ENCODE assay signal across 17 cellular contexts in genomic region chr19:2451138-2451537, GRCh38. TPM values are rescaled to one million over a fixed set of nuclear protein-coding genes. Genes with fewer than 3 reads are reported as not detected.
DNase-seq lines count a peak whose midpoint lies in the region; ATAC-seq and TF ChIP-seq lines count a peak whose summit lies in the region.
"Had no signal": no experiment of that assay in that cellular context is flagged by ENCODE, and none has a peak within 500 bp of the region (broad histone marks: within the 10 kb centered on the region; RNA-seq: fewer than 3 reads in every experiment).

No MANE protein-coding gene starts in this region.

- peaks cover 86% of the 10 kb centered on the region for H3K4me1 ChIP-seq in BLaER1
- H3K4me1 ChIP-seq in HEK293 (ENCODE audit: control insufficient read depth, insufficient read depth, low read length) = peaks cover 2% of the 10 kb centered on the region; the same call in 1 of the 2 replicates
- peaks cover 5 to 8% of the 10 kb centered on the region in 2 donors for H3K4me1 ChIP-seq in neuronal stem cell (ENCODE audit: control insufficient read depth in 2 of 2, insufficient read depth in 1 of 2, low read depth in 1 of 2, low read length in 2 of 2)
- peaks cover 7 to 18% (median 9%) of the 10 kb centered on the region in 3 donors for H3K4me1 ChIP-seq in esophagus squamous epithelium
- peaks cover 11 to 18% (median 16%) of the 10 kb centered on the region in 4 donors for H3K4me1 ChIP-seq in esophagus muscularis mucosa

- H4K91ac ChIP-seq in neuronal stem cell (ENCODE audit: low read depth, low read length, poor library complexity) = no peak overlapping the region

- H3K18ac ChIP-seq in neuronal stem cell (ENCODE audit: low read length) = no peak overlapping the region

- H3K27me3 Mint-ChIP-seq in activated T-helper 1 cell treated with anti-CD3 and anti-CD28 coated beads, Interleukin-12 subunit alpha, Interleukin-12 subunit beta, Interleukin-2, Interleukin-4 antibody, amounts not matched to agents 30 ng/mL and 10 ng/mL and 1 ng/mL, durations not matched to agents 14 hours and 24 hours and 36 hours (ENCODE audit: insufficient read depth) = no peaks in the 10 kb centered on the region
- H3K27me3 Mint-ChIP-seq: B cell; CD4-positive, CD25-positive, alpha-beta regulatory T cell; CD8-positive, alpha-beta memory T cell had no signal

- no peaks in the 10 kb centered on the region for H3K9me3 ChIP-seq in BLaER1
- no peaks in the 10 kb centered on the region for H3K9me3 ChIP-seq in HEK293 (ENCODE audit: control insufficient read depth, insufficient read depth, low read depth, low read length)
- H3K9me3 ChIP-seq in neuronal stem cell (replicated peaks in 1 of 2; ENCODE audit: control insufficient read depth in 2 of 2, insufficient read depth in 1 of 2, low read depth in 1 of 2, low read length in 2 of 2) = no peaks in the 10 kb centered on the region
- no peaks in the 10 kb centered on the region for H3K9me3 ChIP-seq in esophagus squamous epithelium
- H3K9me3 ChIP-seq in esophagus muscularis mucosa = no peaks in the 10 kb centered on the region

- CTCF ChIA-PET in HEK293 (lab: Yijun Ruan, JAX) = no interaction called here

- no peak overlapping the region for H2AFZ ChIP-seq in neuronal stem cell (ENCODE audit: low read length)
- H2AFZ ChIP-seq: GM23248 had no signal

- no peak for TF ChIP-seq POLR2A in esophagus squamous epithelium (IDR thresholded peaks at IDR 0.05)
- no peak for TF ChIP-seq POLR2A in esophagus muscularis mucosa (IDR thresholded peaks at IDR 0.05; ENCODE audit: low read depth)

- peaks cover 58% of the 10 kb centered on the region for H3K79me1 ChIP-seq in neuronal stem cell (ENCODE audit: low read depth, low read length)

- no peak overlapping the region for H3K4me3 Mint-ChIP-seq in activated T-helper 1 cell treated with anti-CD3 and anti-CD28 coated beads, Interleukin-12 subunit alpha, Interleukin-12 subunit beta, Interleukin-2, Interleukin-4 antibody, amounts not matched to agents 30 ng/mL and 10 ng/mL and 1 ng/mL, durations not matched to agents 14 hours and 24 hours and 36 hours
- H3K4me3 Mint-ChIP-seq: B cell; CD8-positive, alpha-beta memory T cell; HFFc6 had no signal

- H3K9ac ChIP-seq in BLaER1 = no peak overlapping the region
- no peak overlapping the region for H3K9ac ChIP-seq in neuronal stem cell (ENCODE audit: low read depth, low read length, poor library complexity)
- H3K9ac ChIP-seq: GM23248 had no signal

- H3K4ac ChIP-seq in neuronal stem cell (ENCODE audit: low read length) = no peak overlapping the region

- H3K27ac ChIP-seq in BLaER1 (no peak overlapping the region), HEK293 (ENCODE audit: extremely low read depth, low read depth, low read length) (no peak overlapping the region), neuronal stem cell (replicated peaks; ENCODE audit: low read length) (no peak overlapping the region), esophagus squamous epithelium (no peak overlapping the region), esophagus muscularis mucosa (replicated peaks in 1 of 4) (no peak overlapping the region)
- H3K27ac ChIP-seq: GM23248 had no signal

- no peaks in the 10 kb centered on the region for H3K9me3 Mint-ChIP-seq in activated T-helper 1 cell treated with anti-CD3 and anti-CD28 coated beads, Interleukin-12 subunit alpha, Interleukin-12 subunit beta, Interleukin-2, Interleukin-4 antibody, amounts not matched to agents 30 ng/mL and 10 ng/mL and 1 ng/mL, durations not matched to agents 14 hours and 24 hours and 36 hours
- H3K9me3 Mint-ChIP-seq: CD4-positive, CD25-positive, alpha-beta regulatory T cell; CD8-positive, alpha-beta memory T cell; HFFc6 had no signal

- H3K36me3 ChIP-seq in BLaER1 = peaks cover 49% of the 10 kb centered on the region
- H3K36me3 ChIP-seq in HEK293 (ENCODE audit: control insufficient read depth in 2 of 2, insufficient read depth in 1 of 2, low read length in 2 of 2) = peaks cover 4 to 49% of the 10 kb centered on the region in 2 experiments; a peak in 2 of 3 replicates
- H3K36me3 ChIP-seq in neuronal stem cell (replicated peaks in 1 of 2; ENCODE audit: control insufficient read depth in 2 of 2, insufficient read depth in 2 of 2, low read length in 2 of 2) = peaks cover 8 to 52% of the 10 kb centered on the region in 2 donors
- H3K36me3 ChIP-seq in esophagus squamous epithelium = peaks cover 0 to 43% (median 0%) of the 10 kb centered on the region in 3 donors
- peaks cover 0 to 15% (median 3%) of the 10 kb centered on the region in 4 donors for H3K36me3 ChIP-seq in esophagus muscularis mucosa

- TF ChIP-seq EP300 in esophagus muscularis mucosa (IDR thresholded peaks at IDR 0.05) = no peak

- H2BK12ac ChIP-seq in neuronal stem cell (ENCODE audit: low read length) = no peak overlapping the region

- TF ChIP-seq CTCF in HEK293 (tag by site-specific recombination; IDR thresholded peaks at IDR 0.05) = no peak
- no peak for TF ChIP-seq CTCF in esophagus squamous epithelium (IDR thresholded peaks at IDR 0.05)
- no peak for TF ChIP-seq CTCF in esophagus muscularis mucosa (IDR thresholded peaks at IDR 0.05)

- no peak overlapping the region for H4K8ac ChIP-seq in neuronal stem cell (ENCODE audit: low read depth, low read length)

- H3K4me2 ChIP-seq in BLaER1 (peak overlapping the region; percentile 17; the same call in 1 of the 2 replicates), neuronal stem cell (ENCODE audit: insufficient read depth, low read length, poor library complexity, severe bottlenecking) (no peak overlapping the region)

- no peak overlapping the region for H2BK5ac ChIP-seq in neuronal stem cell (ENCODE audit: low read length)

- H3K36me3 Mint-ChIP-seq in activated T-helper 1 cell treated with anti-CD3 and anti-CD28 coated beads, Interleukin-12 subunit alpha, Interleukin-12 subunit beta, Interleukin-2, Interleukin-4 antibody, amounts not matched to agents 30 ng/mL and 10 ng/mL and 1 ng/mL, durations not matched to agents 14 hours and 24 hours and 36 hours (ENCODE audit: low read depth) = peaks cover 4% of the 10 kb centered on the region

- H2BK15ac ChIP-seq in neuronal stem cell (ENCODE audit: low read length) = no peak overlapping the region

- peaks cover 20% of the 10 kb centered on the region for H3K4me1 Mint-ChIP-seq in activated T-helper 1 cell treated with anti-CD3 and anti-CD28 coated beads, Interleukin-12 subunit alpha, Interleukin-12 subunit beta, Interleukin-2, Interleukin-4 antibody, amounts not matched to agents 30 ng/mL and 10 ng/mL and 1 ng/mL, durations not matched to agents 14 hours and 24 hours and 36 hours (ENCODE audit: low read depth)

- intact Hi-C loops in activated T-helper 1 cell treated with anti-CD3 and anti-CD28 coated beads, Interleukin-12 subunit alpha, Interleukin-12 subunit beta, Interleukin-2, Interleukin-4 antibody, amounts not matched to agents 30 ng/mL and 10 ng/mL and 1 ng/mL, durations not matched to agents 14 hours and 24 hours and 36 hours (cut with micrococcal nuclease) = no loop called here
- intact Hi-C loops in esophagus squamous epithelium (cut with DNase I) (no loop called here), esophagus muscularis mucosa (cut with DNase I) (no loop called here)

- H4K20me1 ChIP-seq in BLaER1 = peaks cover 96% of the 10 kb centered on the region

- H3K27me3 ChIP-seq in BLaER1 = no peaks in the 10 kb centered on the region
- H3K27me3 ChIP-seq in neuronal stem cell (ENCODE audit: control insufficient read depth in 3 of 3, insufficient read depth in 3 of 3, low read depth in 1 of 3, low read length in 3 of 3) = no peaks in the 10 kb centered on the region
- no peaks in the 10 kb centered on the region for H3K27me3 ChIP-seq in esophagus squamous epithelium
- no peaks in the 10 kb centered on the region for H3K27me3 ChIP-seq in esophagus muscularis mucosa

- no peak for DNase-seq in activated T-helper 1 cell treated with anti-CD3 and anti-CD28 coated beads, Interleukin-12 subunit alpha, Interleukin-12 subunit beta, Interleukin-2, Interleukin-4 antibody, amounts not matched to agents 30 ng/mL and 10 ng/mL and 1 ng/mL, durations not matched to agents 14 hours and 24 hours and 36 hours (ENCODE audit: low spot score)
- DNase-seq in neuronal stem cell (ENCODE audit: low spot score) = no peak
- DNase-seq in esophagus squamous epithelium (lab: John Stamatoyannopoulos, UW) = no peak
- DNase-seq in SIG-M5 treated with dmso at 0.1 percent for 504 hours (lab: John Stamatoyannopoulos, UW; ENCODE audit: unreplicated experiment) = no peak
- DNase-seq in esophagus muscularis mucosa (ENCODE audit: extremely low spot score) = no peak
- DNase-seq: C1 segment of cervical spinal cord; CD4-positive, CD25-positive, alpha-beta regulatory T cell; CD8-positive, alpha-beta memory T cell; COR-L47; DMS 273 treated with DMSO at 0.1 percent for 48 hours; GM23248; HCEC 1CT; HFFc6 had no signal

- POLR2A ChIA-PET in HEK293 (lab: Yijun Ruan, JAX) = no interaction called here

- peak overlapping the region; percentile 55 for H3K23ac ChIP-seq in neuronal stem cell (ENCODE audit: low read depth, low read length, poor library complexity)

- no peak overlapping the region for H3K4me3 ChIP-seq in BLaER1
- H3K4me3 ChIP-seq in HEK293 (ENCODE audit: low read depth, low read length) = no peak overlapping the region
- no peak overlapping the region for H3K4me3 ChIP-seq in neuronal stem cell (ENCODE audit: low read length in 2 of 2)
- H3K4me3 ChIP-seq in esophagus squamous epithelium = no peak overlapping the region
- H3K4me3 ChIP-seq in esophagus muscularis mucosa = no peak overlapping the region
- H3K4me3 ChIP-seq: GM23248 had no signal

- no peak overlapping the region for H2AK5ac ChIP-seq in neuronal stem cell (ENCODE audit: low read depth, low read length)

- WGBS in neuronal stem cell (ENCODE audit: extremely low coverage in 2 of 2, insufficient read length in 2 of 2, insufficient replicate concordance in 1 of 2), 2 donors = no CpG with 5 or more reads among the region's 7 CpGs
- 91 to 93% methylated on average over 6 to 7 of the region's 7 CpGs for WGBS in esophagus squamous epithelium, 2 donors
- 93% methylated on average over 7 of the region's 7 CpGs for WGBS in esophagus muscularis mucosa

- peak overlapping the region; percentile 47 for H2BK120ac ChIP-seq in neuronal stem cell (ENCODE audit: low read depth, low read length)

- no peak overlapping the region for H3K14ac ChIP-seq in neuronal stem cell (ENCODE audit: low read length)

- peak overlapping the region; percentile 52 for H3K27ac Mint-ChIP-seq in activated T-helper 1 cell treated with anti-CD3 and anti-CD28 coated beads, Interleukin-12 subunit alpha, Interleukin-12 subunit beta, Interleukin-2, Interleukin-4 antibody, amounts not matched to agents 30 ng/mL and 10 ng/mL and 1 ng/mL, durations not matched to agents 14 hours and 24 hours and 36 hours
- H3K27ac Mint-ChIP-seq: B cell; CD8-positive, alpha-beta memory T cell; HFFc6 had no signal

- ATAC-seq in HG03521 (IDR thresholded peaks at IDR 0.05; ENCODE audit: unreplicated experiment) = no peak

RNA-seq across cellular contexts. Expression of gene LMNB2, which starts 5.6 kb away (rescaled TPM):
- total RNA-seq in activated T-helper 1 cell treated with anti-CD3 and anti-CD28 coated beads, Interleukin-12 subunit alpha, Interleukin-12 subunit beta, Interleukin-2, Interleukin-4 antibody, amounts not matched to agents 30 ng/mL and 10 ng/mL and 1 ng/mL, durations not matched to agents 14 hours and 24 hours and 36 hours = 109 and 116 TPM in 2 replicates
- 123 TPM for polyA plus RNA-seq in neuronal stem cell (2013, experiment 1 of 2)
- 124 TPM for polyA plus RNA-seq in neuronal stem cell (2013, experiment 2 of 2)
- total RNA-seq in esophagus squamous epithelium (10 to 100 TPM; 38.7 to 93.3 (median 61.4) TPM), esophagus muscularis mucosa (10 to 100 TPM; 13.3 to 30.8 (median 19.3) TPM)

RNA-seq across cellular contexts. Expression of gene TIMM13, which starts 23.8 kb away (rescaled TPM):
- total RNA-seq in activated T-helper 1 cell treated with anti-CD3 and anti-CD28 coated beads, Interleukin-12 subunit alpha, Interleukin-12 subunit beta, Interleukin-2, Interleukin-4 antibody, amounts not matched to agents 30 ng/mL and 10 ng/mL and 1 ng/mL, durations not matched to agents 14 hours and 24 hours and 36 hours = 178 and 185 TPM in 2 replicates
- polyA plus RNA-seq in neuronal stem cell (2013, experiment 1 of 2) = 75.3 TPM
- polyA plus RNA-seq in neuronal stem cell (2013, experiment 2 of 2) = 72.7 TPM
- total RNA-seq in esophagus squamous epithelium (10 to 100 TPM; 46.2 to 65.7 (median 53.8) TPM), esophagus muscularis mucosa (10 to 100 TPM; 16.2 to 37.7 (median 28.1) TPM)

RNA-seq across cellular contexts. Expression of gene GADD45B, which starts 24.8 kb away (rescaled TPM):
- total RNA-seq in activated T-helper 1 cell treated with anti-CD3 and anti-CD28 coated beads, Interleukin-12 subunit alpha, Interleukin-12 subunit beta, Interleukin-2, Interleukin-4 antibody, amounts not matched to agents 30 ng/mL and 10 ng/mL and 1 ng/mL, durations not matched to agents 14 hours and 24 hours and 36 hours = 129 and 132 TPM in 2 replicates
- polyA plus RNA-seq in neuronal stem cell (2013, experiment 1 of 2) = 3.0 TPM
- 2.3 TPM for polyA plus RNA-seq in neuronal stem cell (2013, experiment 2 of 2)
- total RNA-seq in esophagus squamous epithelium (10 to 100 TPM; 21.6 to 40.1 (median 28.7) TPM), esophagus muscularis mucosa (100 to 1,000 TPM in 1 of 4 donors, 10 to 100 TPM in 3; 56.5 to 793 (median 90.5) TPM)
